13 cellular contexts compared by ENCODE assay signal in the genomic region with DNA sequence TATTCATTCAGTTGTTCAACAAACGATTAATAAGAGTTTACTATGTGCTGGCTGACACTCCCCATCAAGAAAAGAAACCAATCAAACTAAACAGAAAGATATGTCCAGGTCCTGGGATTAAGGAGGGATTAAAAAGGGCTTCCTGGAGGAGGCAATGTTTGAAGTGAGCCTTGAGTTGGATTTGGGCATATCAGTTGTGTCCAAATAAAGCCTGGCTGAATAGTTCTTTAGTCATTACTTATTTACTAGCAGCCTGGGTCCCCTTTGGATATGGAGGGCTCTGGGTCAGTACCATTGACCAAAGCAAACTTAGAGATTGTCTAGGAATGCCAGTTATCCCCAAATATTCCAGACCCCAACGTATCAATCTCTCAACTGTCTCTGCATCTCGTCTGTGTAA.
"Had no signal": no experiment of that assay in that cellular context is flagged by ENCODE, and none has a peak within 500 bp of the region (broad histone marks: within the 10 kb centered on the region; RNA-seq: fewer than 3 reads in every experiment).

No MANE protein-coding gene starts in this region.

- H3K4me3 ChIP-seq: prostate gland, SK-N-MC, suprapubic skin, upper lobe of left lung had no signal

- H3K9me3 ChIP-seq: prostate gland, suprapubic skin, upper lobe of left lung had no signal

- H3K36me3 ChIP-seq: prostate gland, suprapubic skin, upper lobe of left lung had no signal

- DNase-seq: activated CD4-positive, alpha-beta T cell treated with anti-CD3 and anti-CD28 coated beads for 1 hour; activated CD4-positive, alpha-beta T cell treated with anti-CD3 and anti-CD28 coated beads, Interleukin-2, amount 50 U/mL, for 48 hours; effector CD8-positive, alpha-beta T cell; T-helper 1 cell; upper lobe of left lung had no signal

- H3K4me1 ChIP-seq: upper lobe of left lung had no signal

- H3K27ac ChIP-seq: SK-N-MC, suprapubic skin, upper lobe of left lung, VCaP had no signal

- H3K27me3 ChIP-seq: suprapubic skin, upper lobe of left lung had no signal

- ATAC-seq: activated T-helper 17 cell treated with anti-CD3 and anti-CD28 coated beads, Interleukin-2, amount 50 U/mL, for 72 hours; left lobe of liver; natural killer cell treated with Interleukin-12 subunit alpha and Interleukin-12 subunit beta and Interleukin-15 and Interleukin-18, amount 100 ng/mL, for 72 hours; right cardiac atrium had no signal
